ENCODE assay signal across 1 cellular context in genomic region chr12:12582895-12583303, GRCh38.
TF ChIP-seq lines count a peak whose summit lies in the region.

No MANE protein-coding gene starts in this region.

TF ChIP-seq in GM12878, 131 proteins besides CTCF, POLR2A, EP300 and RAD21 (continued from another document):
- TF ChIP-seq CUX1 (IDR thresholded peaks at IDR 0.05; ENCODE audit: insufficient replicate concordance, low read depth, low read length) (peak; percentile 99), CREB1 (IDR thresholded peaks at IDR 0.05; ENCODE audit: low read depth) (peak; percentile 97), IRF5 (IDR thresholded peaks at IDR 0.05; ENCODE audit: borderline replicate concordance) (no peak; the same call in 1 of the 2 replicates), ESRRA (IDR thresholded peaks at IDR 0.05; ENCODE audit: low read length) (no peak), ZNF687 (IDR thresholded peaks at IDR 0.05) (peak; percentile 60), CBX3 (IDR thresholded peaks at IDR 0.05; ENCODE audit: borderline replicate concordance, low read depth) (no peak), STAT3 (IDR thresholded peaks at IDR 0.05; ENCODE audit: low read depth, low read length) (peak; percentile 60; the same call in 1 of the 2 replicates), BCL3 (IDR thresholded peaks at IDR 0.05; ENCODE audit: borderline replicate concordance, insufficient read depth, low read depth, low read length, poor library complexity, severe bottlenecking) (peak; percentile 99), RELB (IDR thresholded peaks at IDR 0.05; ENCODE audit: low read depth) (peak; percentile 84), PML (IDR thresholded peaks at IDR 0.05; ENCODE audit: low read length) (peak; percentile 90), HDAC2 (IDR thresholded peaks at IDR 0.05) (no peak), E4F1 (IDR thresholded peaks at IDR 0.05; ENCODE audit: borderline replicate concordance, partially characterized antibody) (no peak), IKZF2 (IDR thresholded peaks at IDR 0.05) (peak; percentile 87 to 93), JUND (IDR thresholded peaks at IDR 0.05; ENCODE audit: low read depth, low read length) (peak; percentile 87), EED (IDR thresholded peaks at IDR 0.05; ENCODE audit: low read depth) (peak; percentile 96)
